8 cellular contexts compared by ENCODE assay signal in genomic region chr18:23231340-23232021, GRCh38.
A peak's percentile ranks its signal among the peaks of the same experiment; 100 is the strongest.
DNase-seq lines count a peak whose midpoint lies in the region; ATAC-seq lines count a peak whose summit lies in the region.

No MANE protein-coding gene starts in this region.

- intact Hi-C loops in cardiac septum (cut with DNase I): no loop called here

- DNase-seq in SIG-M5 (lab: John Stamatoyannopoulos, UW) (peak; percentile 94), cardiac septum (ENCODE audit: low spot score) (peak; percentile 83), NCI-H1694 treated with DMSO at 0.1 percent for 48 hours (lab: John Stamatoyannopoulos, UW) (no peak), NCI-H1930 (lab: John Stamatoyannopoulos, UW) (no peak)
- peak; percentile 72 for DNase-seq in activated naive CD4-positive, alpha-beta T cell treated with Interleukin-2 at 50 U/mL for 16 hours
- peak; percentile 68 for DNase-seq in stimulated activated CD4-positive, alpha-beta T cell treated with anti-CD3 and anti-CD28 coated beads, Interleukin-2, amount 100 ng/mL, for 24 hours

- ATAC-seq in GM18508 (IDR thresholded peaks at IDR 0.05; ENCODE audit: insufficient read depth, unreplicated experiment) (peak; percentile 75), HG02970 (IDR thresholded peaks at IDR 0.05; ENCODE audit: low FRiP score, unreplicated experiment) (peak; percentile 77)

Comparison
In these comparisons a context has a peak if more than half of its experiments do, and no peak if none do; other contexts are left out.
1. DNase-seq: peak in SIG-M5 (single experiment), activated naive CD4-positive, alpha-beta T cell treated with Interleukin-2 at 50 U/mL for 16 hours (single experiment), cardiac septum (single experiment) and stimulated activated CD4-positive, alpha-beta T cell treated with anti-CD3 and anti-CD28 coated beads, Interleukin-2, amount 100 ng/mL, for 24 hours (2 of 2); none in NCI-H1694 treated with DMSO at 0.1 percent for 48 hours (single experiment) and NCI-H1930 (0 of 2).